19 cellular contexts compared by ENCODE assay signal in genomic region chr7:77627307-77627671, GRCh38.
A peak's percentile ranks its signal among the peaks of the same experiment; 100 is the strongest.
DNase-seq lines count a peak whose midpoint lies in the region; ATAC-seq and TF ChIP-seq lines count a peak whose summit lies in the region.
"Had no signal": no experiment of that assay in that cellular context is flagged by ENCODE, and none has a peak within 500 bp of the region (broad histone marks: within the 10 kb centered on the region; RNA-seq: fewer than 3 reads in every experiment).

No MANE protein-coding gene starts in this region.

- H3K4me3 ChIP-seq in PC-3 (ENCODE audit: low read length) (no peak overlapping the region), thyroid gland (replicated peaks in 1 of 3) (no peak overlapping the region), right atrium auricular region (no peak overlapping the region), testis (no peak overlapping the region)
- H3K4me3 ChIP-seq: GM23338 had no signal

- H3K27me3 Mint-ChIP-seq in activated T-cell treated with anti-CD3 and anti-CD28 coated beads, Interleukin-2, amount 50 U/mL, for 72 hours (ENCODE audit: low read depth) = no peaks in the 10 kb centered on the region
- H3K27me3 Mint-ChIP-seq: CD4-positive, CD25-positive, alpha-beta regulatory T cell; progenitor cell of endocrine pancreas had no signal

- TF ChIP-seq CTCF in PC-3 (conservative IDR thresholded peaks at IDR 0.05; ENCODE audit: low read depth, low read length) (no peak), thyroid gland (IDR thresholded peaks at IDR 0.05) (peak in 1 of 6 experiments; percentile 11), right atrium auricular region (IDR thresholded peaks at IDR 0.05) (no peak), testis (IDR thresholded peaks at IDR 0.05) (no peak)

- H3K4me1 ChIP-seq in PC-3 (ENCODE audit: insufficient read depth, low read length) (no peaks in the 10 kb centered on the region), thyroid gland (peaks cover 0 to 6% of the 10 kb centered on the region in 2 donors), right atrium auricular region (peaks cover 0 to 8% of the 10 kb centered on the region in 2 donors), testis (no peaks in the 10 kb centered on the region)

- POLR2A ChIA-PET in PC-3 (lab: Charles Lee; ENCODE audit: unreplicated experiment) = no interaction called here

- no peaks in the 10 kb centered on the region for H4K20me1 ChIP-seq in PC-3 (ENCODE audit: low read length)

- no peaks in the 10 kb centered on the region for H3K9me2 ChIP-seq in PC-3 (replicated peaks; ENCODE audit: low read length)

- BruUV-seq in PC-3 (replicated peaks; lab: Mats Ljungman, UMichigan) = no TSS peak

- no peak for DNase-seq in activated T-cell treated with anti-CD3 and anti-CD28 coated beads, Interleukin-2, amount 50 U/mL, for 72 hours
- DNase-seq in activated T-cell treated with anti-CD3 and anti-CD28 coated beads, Interleukin-2, amount 50 U/mL, for 48 hours = no peak
- DNase-seq in PC-3 = no peak
- DNase-seq in epithelial cell of prostate (ENCODE audit: low read depth, low spot score) = no peak
- no peak for DNase-seq in thyroid gland
- DNase-seq in right atrium auricular region (ENCODE audit: low spot score) = no peak
- no peak for DNase-seq in testis
- DNase-seq: activated CD8-positive, alpha-beta memory T cell treated with anti-CD3 and anti-CD28 coated beads for 24 hours; amygdala; hippocampal formation; kidney; MM.1S; NCI-H1694; NCI-H510A had no signal

- H3K9me3 Mint-ChIP-seq in activated T-cell treated with anti-CD3 and anti-CD28 coated beads, Interleukin-2, amount 50 U/mL, for 72 hours = no peaks in the 10 kb centered on the region
- H3K9me3 Mint-ChIP-seq: CD4-positive, CD25-positive, alpha-beta regulatory T cell; GM23338; WTC11 had no signal

- H3K36me3 ChIP-seq in PC-3 (ENCODE audit: low read depth, low read length) (peaks cover 39% of the 10 kb centered on the region), thyroid gland (no peaks in the 10 kb centered on the region), right atrium auricular region (peaks cover 28% of the 10 kb centered on the region), testis (ENCODE audit: low read depth, missing control alignments) (no peaks in the 10 kb centered on the region)

- H3F3A ChIP-seq in PC-3 (ENCODE audit: low read length, unreplicated experiment) = peaks cover 6% of the 10 kb centered on the region

- no peaks in the 10 kb centered on the region for H3K27me3 ChIP-seq in PC-3 (ENCODE audit: low read length)
- no peaks in the 10 kb centered on the region for H3K27me3 ChIP-seq in thyroid gland
- H3K27me3 ChIP-seq in right atrium auricular region = no peaks in the 10 kb centered on the region
- no peaks in the 10 kb centered on the region for H3K27me3 ChIP-seq in testis

- CTCF ChIA-PET in PC-3 (lab: Charles Lee) = no interaction called here

- no peak overlapping the region for H2AFZ ChIP-seq in PC-3 (ENCODE audit: low read length)
- H2AFZ ChIP-seq: GM23338 had no signal

- no peaks in the 10 kb centered on the region for H3K79me2 ChIP-seq in PC-3 (ENCODE audit: low read length)

- no peak overlapping the region for H3K9ac ChIP-seq in PC-3 (ENCODE audit: low read length)

- peak; percentile 58 to 60 for ATAC-seq in activated T-cell treated with anti-CD3 and anti-CD28 coated beads, Interleukin-2, amount 50 U/mL, for 72 hours (replicated peaks in 1 of 2)
- ATAC-seq in PC-3 (peak; percentile 22; the same call in 1 of the 2 replicates), HG03378 (IDR thresholded peaks at IDR 0.05; ENCODE audit: unreplicated experiment) (no peak)
- ATAC-seq: GM23338, WTC11 had no signal

- TF ChIP-seq POLR2A in thyroid gland (IDR thresholded peaks at IDR 0.05) = no peak
- no peak for TF ChIP-seq POLR2A in testis (IDR thresholded peaks at IDR 0.05)

- no peaks in the 10 kb centered on the region for H3K4me1 Mint-ChIP-seq in activated T-cell treated with anti-CD3 and anti-CD28 coated beads, Interleukin-2, amount 50 U/mL, for 72 hours (ENCODE audit: low read depth)
- H3K4me1 Mint-ChIP-seq: GM23338, WTC11 had no signal

- no peak overlapping the region for H3K4me2 ChIP-seq in PC-3 (ENCODE audit: low read length)
- H3K4me2 ChIP-seq: GM23338 had no signal

- H3K9me3 ChIP-seq in PC-3 (ENCODE audit: low read length) = no peaks in the 10 kb centered on the region
- no peaks in the 10 kb centered on the region for H3K9me3 ChIP-seq in thyroid gland
- H3K9me3 ChIP-seq in right atrium auricular region = no peaks in the 10 kb centered on the region
- H3K9me3 ChIP-seq in testis = no peaks in the 10 kb centered on the region

- H3K36me3 Mint-ChIP-seq in activated T-cell treated with anti-CD3 and anti-CD28 coated beads, Interleukin-2, amount 50 U/mL, for 72 hours (ENCODE audit: insufficient read depth in 2 of 2) = no peaks in the 10 kb centered on the region

- intact Hi-C loops in PC-3 (cut with micrococcal nuclease) (no loop called here), thyroid gland (cut with DNase I) (no loop called here), testis (cut with DNase I; ENCODE audit: low total_unique reads) (no loop called here)

- H3K27ac Mint-ChIP-seq in activated T-cell treated with anti-CD3 and anti-CD28 coated beads, Interleukin-2, amount 50 U/mL, for 72 hours = no peak overlapping the region
- H3K27ac Mint-ChIP-seq: CD4-positive, CD25-positive, alpha-beta regulatory T cell; GM23338; WTC11 had no signal

- H3K4me3 Mint-ChIP-seq in activated T-cell treated with anti-CD3 and anti-CD28 coated beads, Interleukin-2, amount 50 U/mL, for 72 hours = no peak overlapping the region
- H3K4me3 Mint-ChIP-seq: CD4-positive, CD25-positive, alpha-beta regulatory T cell; GM23338; WTC11 had no signal

- H3K27ac ChIP-seq in PC-3 (ENCODE audit: low read length) = no peak overlapping the region
- H3K27ac ChIP-seq in epithelial cell of prostate = peak overlapping the region; percentile 66
- peak overlapping the region in 2 of 3 donors; percentile 37 to 48 for H3K27ac ChIP-seq in thyroid gland
- no peak overlapping the region for H3K27ac ChIP-seq in right atrium auricular region
- H3K27ac ChIP-seq in testis = no peak overlapping the region

Comparison
In these comparisons a context has a peak if more than half of its experiments do, and no peak if none do; other contexts are left out.
1. H3K27ac ChIP-seq: peak in epithelial cell of prostate (single experiment) and thyroid gland (2 of 3); none in PC-3 (single experiment), right atrium auricular region (0 of 2) and testis (0 of 2).